13 cellular contexts compared by ENCODE assay signal in genomic region chr2:37560863-37561614, GRCh38.
DNase-seq lines count a peak whose midpoint lies in the region; ATAC-seq and TF ChIP-seq lines count a peak whose summit lies in the region.
"Had no signal": no experiment of that assay in that cellular context is flagged by ENCODE, and none has a peak within 500 bp of the region (broad histone marks: within the 10 kb centered on the region; RNA-seq: fewer than 3 reads in every experiment).

No MANE protein-coding gene starts in this region.

- H3K27me3 ChIP-seq in A673 (replicated peaks; ENCODE audit: insufficient read depth, low read depth, low read length, poor library complexity) (no peaks in the 10 kb centered on the region), IMR-90 (ENCODE audit: control insufficient read depth, insufficient read depth, low read length) (no peaks in the 10 kb centered on the region)
- H3K27me3 ChIP-seq: hepatocyte, right lobe of liver, stomach had no signal

- H3K9ac ChIP-seq in IMR-90 (ENCODE audit: low read depth, low read length): no peak overlapping the region

- H3K27ac ChIP-seq in A673 (ENCODE audit: low read depth, low read length, poor library complexity, severe bottlenecking) (peak overlapping the region; percentile 26), IMR-90 (ENCODE audit: insufficient read depth, low read length) (no peak overlapping the region)
- H3K27ac ChIP-seq: hepatocyte, right lobe of liver, stomach had no signal

- ATAC-seq in IMR-90 (ENCODE audit: low read depth) (no peak), GM19463 (IDR thresholded peaks at IDR 0.05; ENCODE audit: unreplicated experiment) (no peak)
- ATAC-seq: left colon had no signal

- H3K79me1 ChIP-seq in IMR-90 (ENCODE audit: low read depth in 1 of 2, low read length in 2 of 2): no peaks in the 10 kb centered on the region

- no peaks in the 10 kb centered on the region for H3K36me3 ChIP-seq in A673 (ENCODE audit: insufficient read depth, low read length, poor library complexity, severe bottlenecking)
- no peaks in the 10 kb centered on the region for H3K36me3 ChIP-seq in IMR-90 (ENCODE audit: control insufficient read depth, insufficient read depth, low read length)
- H3K36me3 ChIP-seq: right lobe of liver, stomach had no signal

- no peak for TF ChIP-seq RAD21 in IMR-90 (IDR thresholded peaks at IDR 0.05; ENCODE audit: low read length)

- dilution Hi-C loops in IMR-90 (cut with HindIII; ENCODE audit: low sequenced_read_pairs, unreplicated experiment): no loop called here

- no peak overlapping the region; a peak in 1 of 4 replicates for H4K8ac ChIP-seq in IMR-90 (ENCODE audit: low read depth in 2 of 2, low read length in 2 of 2)

- H3K4me2 ChIP-seq in IMR-90 (ENCODE audit: low read depth, low read length): no peak overlapping the region
- H3K4me2 ChIP-seq: hepatocyte had no signal

- H3K9me3 ChIP-seq in A673 (ENCODE audit: low read depth, low read length, poor library complexity, severe bottlenecking): no peaks in the 10 kb centered on the region
- no peaks in the 10 kb centered on the region for H3K9me3 ChIP-seq in IMR-90 (ENCODE audit: control insufficient read depth, insufficient read depth, low read length)
- H3K9me3 ChIP-seq: right lobe of liver, stomach had no signal

- CTCF ChIA-PET in A673 (lab: Charles Lee): interaction anchor here (1.1 kb wide), 1 partner anchor 231 kb away, joined by 3 read pairs; no protein-coding TSS in a partner anchor
- CTCF ChIA-PET in IMR-90 (lab: Yijun Ruan, JAX): no interaction called here

- 0 out of 2 replicates have a peak overlapping the region, but pooled peaks have one; percentile 4 for H2BK120ac ChIP-seq in IMR-90 (ENCODE audit: low read depth, low read length)

- POLR2A ChIA-PET in A673 (lab: Charles Lee; ENCODE audit: low non-redundant PET): no interaction called here
- POLR2A ChIA-PET in IMR-90 (lab: Charles Lee; ENCODE audit: unreplicated experiment): no interaction called here

- intact Hi-C loops in A673 (cut with micrococcal nuclease; ENCODE audit: unreplicated experiment): no loop called here
- intact Hi-C loops in IMR-90 (cut with micrococcal nuclease): no loop called here

- no peak for TF ChIP-seq CTCF in A673 (conservative IDR thresholded peaks at IDR 0.05; ENCODE audit: low read depth, low read length)
- no peak for TF ChIP-seq CTCF in IMR-90 (conservative IDR thresholded peaks at IDR 0.05; ENCODE audit: low read depth, low read length)
- no peak for TF ChIP-seq CTCF in fibroblast of pulmonary artery (IDR thresholded peaks at IDR 0.05; ENCODE audit: low read length, missing control alignments)

- no peak overlapping the region for H3K23ac ChIP-seq in IMR-90 (ENCODE audit: low read depth, low read length)

- H2BK20ac ChIP-seq in IMR-90 (ENCODE audit: low read depth, low read length): no peak overlapping the region

- no peak overlapping the region for H3K4me3 ChIP-seq in A673 (ENCODE audit: low read depth, low read length, poor library complexity, severe bottlenecking)
- no peak overlapping the region for H3K4me3 ChIP-seq in IMR-90 (ENCODE audit: insufficient read depth, low read depth, low read length)
- H3K4me3 ChIP-seq in fibroblast of pulmonary artery (replicated peaks; ENCODE audit: low read depth, low read length): no peak overlapping the region
- H3K4me3 ChIP-seq: hepatocyte, right lobe of liver, stomach had no signal

- peak overlapping the region; percentile 78; the same call in 1 of the 2 replicates for H2AK5ac ChIP-seq in IMR-90 (ENCODE audit: low read depth, low read length)

- no peak overlapping the region for H2BK5ac ChIP-seq in IMR-90 (ENCODE audit: low read depth, low read length, poor library complexity, severe bottlenecking)

- no peak for DNase-seq in A673 (ENCODE audit: low spot score)
- DNase-seq in IMR-90: no peak
- peak; percentile 11 for DNase-seq in RPMI8226
- peak; percentile 59 for DNase-seq in fibroblast of pulmonary artery (ENCODE audit: low read depth)
- DNase-seq in HuH-7 (ENCODE audit: low spot score): no peak
- DNase-seq in Ammon's horn (ENCODE audit: low spot score): no peak
- DNase-seq in SHP77 treated with DMSO at 0.1 percent for 48 hours (lab: John Stamatoyannopoulos, UW): no peak
- DNase-seq: left colon, NCI-H1436, right lobe of liver, stomach had no signal

- no peaks in the 10 kb centered on the region for H4K20me1 ChIP-seq in IMR-90 (ENCODE audit: insufficient read depth, low read length)

- no peak overlapping the region for H3K4ac ChIP-seq in IMR-90 (ENCODE audit: low read depth, low read length)

- no peak overlapping the region for H4K91ac ChIP-seq in IMR-90 (ENCODE audit: insufficient read depth, low read depth, low read length)

- H3K9me1 ChIP-seq in IMR-90 (ENCODE audit: insufficient read depth, low read length): peaks cover 5% of the 10 kb centered on the region

- no CpG with 5 or more reads among the region's 4 CpGs for WGBS in IMR-90 (ENCODE audit: extremely low coverage in 2 of 2, insufficient read length in 1 of 2), 2 experiments

- H2AFZ ChIP-seq in IMR-90 (replicated peaks; ENCODE audit: low read length, poor library complexity): no peak overlapping the region
- H2AFZ ChIP-seq: hepatocyte had no signal

- H2AK9ac ChIP-seq in IMR-90 (replicated peaks; ENCODE audit: low read depth, low read length, poor library complexity): no peak overlapping the region

- peak overlapping the region; percentile 10; the same call in 1 of the 2 replicates for H3K14ac ChIP-seq in IMR-90 (replicated peaks; ENCODE audit: low read depth, low read length)

- H3K18ac ChIP-seq in IMR-90 (ENCODE audit: low read depth, low read length): no peak overlapping the region

- no peak overlapping the region for H3K56ac ChIP-seq in IMR-90 (ENCODE audit: extremely low read depth, insufficient read depth, low read length)

- in situ Hi-C loops in IMR-90 (cut with MboI; ENCODE audit: low sequenced_read_pairs): no loop called here

- H3K4me1 ChIP-seq in A673 (ENCODE audit: insufficient read depth, low read length, poor library complexity, severe bottlenecking) (peaks cover 26% of the 10 kb centered on the region), IMR-90 (ENCODE audit: control insufficient read depth, insufficient read depth, low read length) (peaks cover 12% of the 10 kb centered on the region; the same call in 1 of the 2 replicates)
- H3K4me1 ChIP-seq: right lobe of liver had no signal

- BruUV-seq in A673 (replicated peaks; lab: Mats Ljungman, UMichigan) (TSS peak; percentile 89), IMR-90 (replicated peaks; lab: Mats Ljungman, UMichigan) (no TSS peak)

- H4K5ac ChIP-seq in IMR-90 (ENCODE audit: low read depth, low read length): no peak overlapping the region

- H2BK15ac ChIP-seq in IMR-90 (ENCODE audit: low read depth, low read length): peak overlapping the region; percentile 71

- TF ChIP-seq POLR2A in IMR-90 (IDR thresholded peaks at IDR 0.05; ENCODE audit: low read depth, low read length): no peak

TF ChIP-seq in IMR-90, 13 proteins besides CTCF, POLR2A, EP300 and RAD21:
- TF ChIP-seq ELK1 (IDR thresholded peaks at IDR 0.05; ENCODE audit: borderline replicate concordance, low read depth, low read length) (no peak), BHLHE40 (IDR thresholded peaks at IDR 0.05; ENCODE audit: low read depth, low read length) (no peak), NFE2L2 (IDR thresholded peaks at IDR 0.05; ENCODE audit: low read depth, low read length) (no peak), MXI1 (IDR thresholded peaks at IDR 0.05; ENCODE audit: borderline replicate concordance, low read depth, low read length) (no peak), SMC3 (IDR thresholded peaks at IDR 0.05; ENCODE audit: low read depth, low read length) (no peak), MAFK (IDR thresholded peaks at IDR 0.05; ENCODE audit: low read depth, low read length) (no peak), CHD1 (IDR thresholded peaks at IDR 0.05; ENCODE audit: low read depth, low read length) (no peak), RCOR1 (IDR thresholded peaks at IDR 0.05; ENCODE audit: insufficient replicate concordance, low read length) (no peak), FOS (IDR thresholded peaks at IDR 0.05; ENCODE audit: low read depth, low read length) (no peak), RFX5 (IDR thresholded peaks at IDR 0.05; ENCODE audit: low read depth, low read length) (no peak), CEBPB (IDR thresholded peaks at IDR 0.05; ENCODE audit: low read depth, low read length) (no peak), USF2 (IDR thresholded peaks at IDR 0.05; ENCODE audit: low read depth, low read length) (no peak), MAZ (IDR thresholded peaks at IDR 0.05; ENCODE audit: borderline replicate concordance, low read depth, low read length) (no peak)

Comparison
In these comparisons a context has a peak if more than half of its experiments do, and no peak if none do; other contexts are left out.
1. DNase-seq: peak in RPMI8226 (single experiment) and fibroblast of pulmonary artery (single experiment); none in A673 (single experiment), IMR-90 (single experiment), HuH-7 (single experiment), Ammon's horn (single experiment) and SHP77 treated with DMSO at 0.1 percent for 48 hours (single experiment).